32 cellular contexts compared by ENCODE assay signal in genomic region chr5:150603491-150603890, GRCh38. TPM values are rescaled to one million over a fixed set of nuclear protein-coding genes. Genes with fewer than 3 reads are reported as not detected.
A peak's percentile ranks its signal among the peaks of the same experiment; 100 is the strongest.
DNase-seq lines count a peak whose midpoint lies in the region; ATAC-seq, FAIRE-seq and TF ChIP-seq lines count a peak whose summit lies in the region.
"Had no signal": no experiment of that assay in that cellular context is flagged by ENCODE, and none has a peak within 500 bp of the region (broad histone marks: within the 10 kb centered on the region; RNA-seq: fewer than 3 reads in every experiment).

No MANE protein-coding gene starts in this region.

- H3K27ac ChIP-seq in heart left ventricle: peak overlapping the region; percentile 57 to 91 (median 82)
- peak overlapping the region; percentile 20 to 78 for H3K27ac ChIP-seq in lung (ENCODE audit: low read depth in 1 of 2, low read length in 1 of 2)
- peak overlapping the region; percentile 85 to 98 (median 90) for H3K27ac ChIP-seq in gastrocnemius medialis
- H3K27ac ChIP-seq: foreskin keratinocyte, GM23248 had no signal

- H3K4me3 ChIP-seq in heart left ventricle (no peak overlapping the region), lung (no peak overlapping the region), gastrocnemius medialis (no peak overlapping the region)
- H3K4me3 ChIP-seq: esophagus squamous epithelium, GM23248, K562 had no signal

- peak in 3 of 5 donors; percentile 10 to 11 (median 10) for DNase-seq in heart left ventricle
- no peak for DNase-seq in cardiac septum (ENCODE audit: low spot score)
- no peak for DNase-seq in lung (ENCODE audit: low spot score)
- no peak for DNase-seq in gastrocnemius medialis
- DNase-seq in GOT3 (lab: John Stamatoyannopoulos, UW): no peak
- no peak for DNase-seq in NCI-H69 (lab: John Stamatoyannopoulos, UW)
- DNase-seq in GM12892 (ENCODE audit: insufficient read length): no peak
- DNase-seq: activated B cell treated with CpG ODN at 0.5 μM for 24 hours; activated CD4-positive, alpha-beta T cell treated with anti-CD3 and anti-CD28 coated beads, Interleukin-2, amount 50 U/mL, for 1 hour; activated effector memory CD4-positive, alpha-beta T cell treated with Interleukin-2 at 50 U/mL for 16 hours; activated T-cell treated with anti-CD3 and anti-CD28 coated beads, Interleukin-2, amount 50 U/mL, for 1 hour; Calu3; CD4-positive, CD25-positive, alpha-beta regulatory T cell; central memory CD4-positive, alpha-beta T cell; DMS79; esophagus squamous epithelium; foreskin keratinocyte; GM23248; hippocampal formation; left colon; NCI-H1092; NCI-H1694 treated with DMSO at 0.1 percent for 48 hours; NCI-H446; RPMI8226; T-cell had no signal

- WGBS in heart left ventricle, 4 donors: 63 to 73% (median 69%) methylated on average over 3 of the region's 3 CpGs
- 78 to 80% methylated on average over 3 of the region's 3 CpGs for WGBS in lung, 2 donors

- ATAC-seq in heart left ventricle: peak in 1 of 4 donors; percentile 1
- ATAC-seq in lung (ENCODE audit: insufficient read depth, low FRiP score): no peak
- no peak for ATAC-seq in gastrocnemius medialis
- no peak for ATAC-seq in HG02571 (IDR thresholded peaks at IDR 0.05; ENCODE audit: unreplicated experiment)
- ATAC-seq: activated naive CD4-positive, alpha-beta T cell treated with anti-CD3 and anti-CD28 coated beads, Interleukin-2, amount 50 U/mL, for 72 hours; foreskin keratinocyte; K562; left colon; stimulated activated memory B cell treated with anti-CD40 and anti-IgM and Interleukin-4, amounts not matched to agents 10 μg/mL and 1 μg/mL and 100 μg/mL, for 72 hours; T-cell had no signal

- H3K27me3 ChIP-seq in heart left ventricle (no peaks in the 10 kb centered on the region), lung (ENCODE audit: control insufficient read depth, insufficient read depth) (no peaks in the 10 kb centered on the region), gastrocnemius medialis (no peaks in the 10 kb centered on the region)
- H3K27me3 ChIP-seq: esophagus squamous epithelium, foreskin keratinocyte had no signal

- H3K9me3 ChIP-seq in heart left ventricle: no peaks in the 10 kb centered on the region
- no peaks in the 10 kb centered on the region for H3K9me3 ChIP-seq in lung (ENCODE audit: control insufficient read depth in 2 of 2, insufficient read depth in 1 of 2, low read length in 1 of 2)
- no peaks in the 10 kb centered on the region for H3K9me3 ChIP-seq in gastrocnemius medialis
- H3K9me3 ChIP-seq: esophagus squamous epithelium had no signal

- FAIRE-seq in GM12892 (lab: Jason Lieb, UNC): no peak
- FAIRE-seq: G401.6, HTR-8/SVneo, K562 had no signal

- in situ Hi-C loops in gastrocnemius medialis (cut with MboI; ENCODE audit: low sequenced_read_pairs in 4 of 4): no loop called here

- H3K36me3 ChIP-seq in heart left ventricle (no peaks in the 10 kb centered on the region), lung (ENCODE audit: control insufficient read depth in 2 of 2, insufficient read depth in 2 of 2, low read length in 2 of 2) (no peaks in the 10 kb centered on the region), gastrocnemius medialis (no peaks in the 10 kb centered on the region)
- H3K36me3 ChIP-seq: esophagus squamous epithelium had no signal

- TF ChIP-seq CTCF in heart left ventricle (IDR thresholded peaks at IDR 0.05) (no peak), lung (IDR thresholded peaks at IDR 0.05; ENCODE audit: control extremely low read depth, extremely low read depth) (no peak), gastrocnemius medialis (IDR thresholded peaks at IDR 0.05 in 4 of 5, conservative IDR thresholded peaks at IDR 0.05 in 1 of 5) (no peak)

- intact Hi-C loops in heart left ventricle (cut with DNase I): loop anchor here in 1 of 10 donors (5.0 kb wide), 1 partner anchor 39 kb away; the partner anchor contains the start of gene SYNPO
- intact Hi-C loops in cardiac septum (cut with DNase I): loop anchor here (2.0 kb wide), 1 partner anchor 41 kb away; no protein-coding TSS in a partner anchor
- intact Hi-C loops in gastrocnemius medialis (cut with DNase I; ENCODE audit: low total_unique reads): no loop called here

- H3K4me1 ChIP-seq in heart left ventricle: peaks cover 17 to 93% (median 65%) of the 10 kb centered on the region in 12 donors
- peaks cover 7 to 8% of the 10 kb centered on the region in 2 donors for H3K4me1 ChIP-seq in lung (ENCODE audit: control insufficient read depth in 2 of 2, insufficient read depth in 2 of 2, low read length in 2 of 2)
- peaks cover 50 to 64% of the 10 kb centered on the region in 2 donors for H3K4me1 ChIP-seq in gastrocnemius medialis

- TF ChIP-seq POLR2A in heart left ventricle (IDR thresholded peaks at IDR 0.05): no peak
- no peak for TF ChIP-seq POLR2A in gastrocnemius medialis (IDR thresholded peaks at IDR 0.05)
- TF ChIP-seq POLR2A in GM12892 (IDR thresholded peaks at IDR 0.05; ENCODE audit: low read depth, low read length): no peak

RNA-seq across cellular contexts. Expression of gene SYNPO, which starts 37.0 kb away (rescaled TPM):
- total RNA-seq in heart left ventricle (100 to 1,000 TPM; 444 to 782 (median 590) TPM), cardiac septum (829 TPM), lung (100 to 1,000 TPM in 1 of 2 donors, 10 to 100 TPM in 1; 10.3 to 111 TPM), gastrocnemius medialis (100 to 1,000 TPM; 419 to 569 (median 539) TPM)
- polyA plus RNA-seq in heart left ventricle (100 to 1,000 TPM; 304 to 791 TPM), lung (10 to 100 TPM; 41.0 to 43.8 TPM)
- 18.8 TPM for polyA plus RNA-seq in GM12892 (2012; ENCODE audit: missing spikeins)
- total RNA-seq: SK-MEL-5 had no signal
- polyA plus RNA-seq: CD4-positive, CD25-positive, alpha-beta regulatory T cell had no signal

RNA-seq across cellular contexts. Expression of gene MYOZ3, which starts 57.6 kb away (rescaled TPM):
- total RNA-seq in heart left ventricle: 10 to 100 TPM in 1 of 9 donors, 1 to 10 TPM in 8; 1.8 to 10.2 (median 5.1) TPM
- 1 to 10 TPM; 1.2 to 4.6 TPM for polyA plus RNA-seq in heart left ventricle
- 10.0 TPM for total RNA-seq in cardiac septum
- total RNA-seq in lung: 1 to 10 TPM in 1 of 2 donors, under 1 TPM in 1; 0.55 to 2.4 TPM
- under 1 TPM; 0.39 to 0.40 TPM for polyA plus RNA-seq in lung
- 10 to 100 TPM in 3 of 4 donors, 1 to 10 TPM in 1; 4.8 to 12.6 (median 11.3) TPM for total RNA-seq in gastrocnemius medialis
- polyA plus RNA-seq in GM12892 (2012; ENCODE audit: missing spikeins): 0.38 TPM
- total RNA-seq: Calu3; CD4-positive, CD25-positive, alpha-beta regulatory T cell; K562; SK-MEL-5; T-cell had no signal
- polyA plus RNA-seq: K562 had no signal

Comparison
In these comparisons a context has a peak if more than half of its experiments do, and no peak if none do; other contexts are left out.
1. DNase-seq: peak in heart left ventricle (3 of 5); none in cardiac septum (single experiment), lung (single experiment), gastrocnemius medialis (0 of 2), GOT3 (single experiment), NCI-H69 (single experiment) and GM12892 (single experiment).
2. Peak in every context shown above with its lines, with median percentiles within 50 percentile points of each other: H3K27ac ChIP-seq.